ENCODE assay signal across 17 cellular contexts in the genomic region with DNA sequence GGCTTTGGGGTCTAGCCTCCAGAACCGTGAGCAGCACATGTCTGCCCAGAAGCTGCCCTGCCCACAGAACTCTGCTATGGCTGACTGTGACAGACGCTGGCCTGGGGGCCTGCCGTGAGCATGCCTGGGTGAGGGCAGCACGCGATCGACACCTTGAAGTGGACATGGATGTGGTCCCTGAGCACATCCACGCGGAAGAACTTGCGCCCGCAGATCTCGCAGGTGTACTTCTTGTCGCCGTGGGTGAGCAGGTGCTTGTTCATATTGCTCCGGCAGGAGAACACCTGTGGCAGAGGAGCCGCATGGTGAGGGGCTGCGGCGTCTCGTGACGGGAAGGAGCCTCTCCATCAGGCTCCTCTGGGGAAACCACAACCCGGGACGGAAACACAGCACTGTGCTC. TPM values are rescaled to one million over a fixed set of nuclear protein-coding genes. Genes with fewer than 3 reads are reported as not detected.
A peak's percentile ranks its signal among the peaks of the same experiment; 100 is the strongest.
DNase-seq lines count a peak whose midpoint lies in the region; ATAC-seq and TF ChIP-seq lines count a peak whose summit lies in the region.
"Had no signal": no experiment of that assay in that cellular context is flagged by ENCODE, and none has a peak within 500 bp of the region (broad histone marks: within the 10 kb centered on the region; RNA-seq: fewer than 3 reads in every experiment).

No MANE protein-coding gene starts in this region.

- H2BK120ac ChIP-seq in H9 (ENCODE audit: low read depth, low read length, poor library complexity, severe bottlenecking) = no peak overlapping the region

- no peaks in the 10 kb centered on the region for H4K20me1 ChIP-seq in H9 (ENCODE audit: control insufficient read depth, insufficient read depth, insufficient read length)

- no peak overlapping the region for H3K4me3 Mint-ChIP-seq in H9
- H3K4me3 Mint-ChIP-seq: CD4-positive, CD25-positive, alpha-beta regulatory T cell had no signal

- no peak overlapping the region for H3K27ac ChIP-seq in H9 (ENCODE audit: insufficient read length, low read depth, low read length)
- H3K27ac ChIP-seq: PC-9 had no signal

- no peak for DNase-seq in activated naive CD4-positive, alpha-beta T cell treated with anti-CD3 and anti-CD28 coated beads, Interleukin-2, amount 50 U/mL, for 72 hours (ENCODE audit: low spot score in 2 of 2)
- DNase-seq in activated naive CD4-positive, alpha-beta T cell treated with Interleukin-2 at 50 U/mL for 16 hours = no peak
- DNase-seq in Jurkat, Clone E6-1 (ENCODE audit: low read depth, low spot score) = peak; percentile 94
- DNase-seq in mesenteric fat pad (ENCODE audit: low spot score) (peak; percentile 77), H9 (no peak)
- DNase-seq in activated effector memory CD4-positive, alpha-beta T cell treated with anti-CD3 and anti-CD28 coated beads, Interleukin-2, amount 50 U/mL, for 16 hours = no peak
- DNase-seq: ACHN; AML-193; CD4-positive, CD25-positive, alpha-beta regulatory T cell; DMS53; GOT3; KG1; NCI-H1048; NCI-H1694 treated with DMSO at 0.1 percent for 48 hours; NCI-H524; PC-9 had no signal

- H3K36me3 Mint-ChIP-seq in activated naive CD4-positive, alpha-beta T cell treated with anti-CD3 and anti-CD28 coated beads, Interleukin-2, amount 50 U/mL, for 72 hours = no peaks in the 10 kb centered on the region
- H3K36me3 Mint-ChIP-seq in H9 (ENCODE audit: insufficient read depth in 1 of 3, low read depth in 3 of 3) = peaks cover 0 to 31% (median 17%) of the 10 kb centered on the region in 3 experiments; a peak in 5 of 7 replicates

- no peak for ATAC-seq in activated naive CD4-positive, alpha-beta T cell treated with anti-CD3 and anti-CD28 coated beads, Interleukin-2, amount 50 U/mL, for 72 hours
- no peak for ATAC-seq in GM18907 (IDR thresholded peaks at IDR 0.05; ENCODE audit: unreplicated experiment)

- no peaks in the 10 kb centered on the region for H3K4me1 Mint-ChIP-seq in H9
- H3K4me1 Mint-ChIP-seq: CD4-positive, CD25-positive, alpha-beta regulatory T cell had no signal

- H3K9ac ChIP-seq in H9 (ENCODE audit: extremely low read depth, insufficient read length, low read length) = no peak overlapping the region

- no peaks in the 10 kb centered on the region for H3K4me1 ChIP-seq in H9 (ENCODE audit: insufficient read depth, low read length)

- no peak overlapping the region for H2BK15ac ChIP-seq in H9 (ENCODE audit: low read depth, low read length)

- no peak overlapping the region for H2AK5ac ChIP-seq in H9 (ENCODE audit: insufficient read length, low read length)

- no peaks in the 10 kb centered on the region for H3K9me3 Mint-ChIP-seq in activated naive CD4-positive, alpha-beta T cell treated with anti-CD3 and anti-CD28 coated beads, Interleukin-2, amount 50 U/mL, for 72 hours
- H3K9me3 Mint-ChIP-seq in H9 = no peaks in the 10 kb centered on the region
- H3K9me3 Mint-ChIP-seq: CD4-positive, CD25-positive, alpha-beta regulatory T cell had no signal

- no peak overlapping the region for H3T11ph ChIP-seq in H9 (ENCODE audit: low read length)

- H2BK5ac ChIP-seq in H9 (ENCODE audit: insufficient read length, low read length) = no peak overlapping the region

- no peaks in the 10 kb centered on the region for H3K9me3 ChIP-seq in H9 (ENCODE audit: control insufficient read depth, low read depth, low read length)

- H4K91ac ChIP-seq in H9 (ENCODE audit: insufficient read length, low read depth, low read length) = no peak overlapping the region

- H3K4me3 ChIP-seq in Jurkat, Clone E6-1 (ENCODE audit: low read length) = peak overlapping the region; percentile 16; the same call in 1 of the 2 replicates
- H3K4me3 ChIP-seq: PC-9 had no signal

- no CpG with 5 or more reads among the region's 21 CpGs for WGBS in H9 (ENCODE audit: extremely low coverage, insufficient read length, low lambda C conversion rate)

- no peak overlapping the region for H3K18ac ChIP-seq in H9 (ENCODE audit: insufficient read length, low read depth, low read length)

- no peaks in the 10 kb centered on the region for H3K79me2 ChIP-seq in H9 (ENCODE audit: insufficient read depth, low read length)

- H2BK12ac ChIP-seq in H9 (ENCODE audit: insufficient read length, low read depth, low read length) = no peak overlapping the region

- H3K79me1 ChIP-seq in H9 (ENCODE audit: insufficient read depth, low read depth, low read length, poor library complexity, severe bottlenecking) = no peaks in the 10 kb centered on the region

- no peaks in the 10 kb centered on the region for H3K23me2 ChIP-seq in H9 (ENCODE audit: insufficient read length, low read depth, low read length, poor library complexity, severe bottlenecking)

- H3K4ac ChIP-seq in H9 (ENCODE audit: low read depth, low read length) = no peak overlapping the region

- H3K27ac Mint-ChIP-seq in activated naive CD4-positive, alpha-beta T cell treated with anti-CD3 and anti-CD28 coated beads, Interleukin-2, amount 50 U/mL, for 72 hours = peak overlapping the region; percentile 36 to 54
- H3K27ac Mint-ChIP-seq in H9 = no peak overlapping the region

- H3K4me2 ChIP-seq in H9 (ENCODE audit: insufficient read depth, insufficient read length, low read length) = no peak overlapping the region
- H3K4me2 ChIP-seq: PC-9 had no signal

- no peak overlapping the region; the same call in 1 of the 2 replicates for H3K14ac ChIP-seq in H9 (ENCODE audit: insufficient read depth, low read length)

- no peaks in the 10 kb centered on the region for H3K27me3 ChIP-seq in H9 (ENCODE audit: insufficient read depth, low read length)

- H4K5ac ChIP-seq in H9 (ENCODE audit: insufficient read length, low read depth, low read length) = no peak overlapping the region

- H3K27me3 Mint-ChIP-seq in H9 (ENCODE audit: low read depth) = no peaks in the 10 kb centered on the region
- H3K27me3 Mint-ChIP-seq: CD4-positive, CD25-positive, alpha-beta regulatory T cell had no signal

- H2AFZ ChIP-seq in H9 (ENCODE audit: low read length) = no peak overlapping the region
- H2AFZ ChIP-seq: PC-9 had no signal

- no peak for TF ChIP-seq CTCF in H9 (conservative IDR thresholded peaks at IDR 0.05)

- no peak overlapping the region for H2BK20ac ChIP-seq in H9 (ENCODE audit: low read depth, low read length, poor library complexity, severe bottlenecking)

- H3K23ac ChIP-seq in H9 (ENCODE audit: insufficient read length, low read depth, low read length) = no peak overlapping the region

- no peak overlapping the region for H3K56ac ChIP-seq in H9 (ENCODE audit: insufficient read length, low read depth, low read length)

- no peak overlapping the region for H4K8ac ChIP-seq in H9 (replicated peaks; ENCODE audit: insufficient read length, low read depth, low read length)

RNA-seq across cellular contexts. Expression of gene PRDM15, which starts 56.0 kb away (rescaled TPM):
- total RNA-seq in activated naive CD4-positive, alpha-beta T cell treated with anti-CD3 and anti-CD28 coated beads, Interleukin-2, amount 50 U/mL, for 72 hours = 10 to 100 TPM; 13.1 to 23.0 TPM
- polyA plus RNA-seq in Jurkat, Clone E6-1 (2012; ENCODE audit: insufficient read depth, insufficient read length) = 6.4 TPM
- total RNA-seq in mesenteric fat pad (8.0 TPM), H9 (2021) (9.9 TPM in 2 replicates)

RNA-seq across cellular contexts. Expression of gene RIPK4, which starts 56.3 kb away (rescaled TPM):
- 1 to 10 TPM in 1 of 2 donors, under 1 TPM in 1; 0.52 to 1.3 TPM for total RNA-seq in activated naive CD4-positive, alpha-beta T cell treated with anti-CD3 and anti-CD28 coated beads, Interleukin-2, amount 50 U/mL, for 72 hours
- polyA plus RNA-seq in Jurkat, Clone E6-1 (2012; ENCODE audit: insufficient read depth, insufficient read length) = 3.5 TPM
- not detected for total RNA-seq in mesenteric fat pad
- total RNA-seq in H9 (2021) = 2.9 and 3.6 TPM in 2 replicates

Comparison
In these comparisons a context has a peak if more than half of its experiments do, and no peak if none do; other contexts are left out.
1. DNase-seq: peak in Jurkat, Clone E6-1 (single experiment) and mesenteric fat pad (single experiment); none in activated naive CD4-positive, alpha-beta T cell treated with anti-CD3 and anti-CD28 coated beads, Interleukin-2, amount 50 U/mL, for 72 hours (0 of 2), activated naive CD4-positive, alpha-beta T cell treated with Interleukin-2 at 50 U/mL for 16 hours (single experiment), activated effector memory CD4-positive, alpha-beta T cell treated with anti-CD3 and anti-CD28 coated beads, Interleukin-2, amount 50 U/mL, for 16 hours (single experiment) and H9 (single experiment).
2. H3K27ac Mint-ChIP-seq: peak in activated naive CD4-positive, alpha-beta T cell treated with anti-CD3 and anti-CD28 coated beads, Interleukin-2, amount 50 U/mL, for 72 hours (2 of 2); none in H9 (0 of 3).